Comparison of ENCODE assay signal across 15 cellular contexts in genomic region chr1:100362821-100363466, GRCh38. TPM values are rescaled to one million over a fixed set of nuclear protein-coding genes. Genes with fewer than 3 reads are reported as not detected.
DNase-seq lines count a peak whose midpoint lies in the region; ATAC-seq, FAIRE-seq and TF ChIP-seq lines count a peak whose summit lies in the region.
"Had no signal": no experiment of that assay in that cellular context is flagged by ENCODE, and none has a peak within 500 bp of the region (broad histone marks: within the 10 kb centered on the region; RNA-seq: fewer than 3 reads in every experiment).

No MANE protein-coding gene starts in this region.

- H3K4me1 Mint-ChIP-seq in activated T-cell treated with anti-CD3 and anti-CD28 coated beads, Interleukin-2, amount 50 U/mL, for 4 hours (ENCODE audit: low read depth) = peaks cover 81% of the 10 kb centered on the region
- H3K4me1 Mint-ChIP-seq in Calu3 (ENCODE audit: low read depth, unreplicated experiment) = peaks cover 5% of the 10 kb centered on the region

- H3K4me1 ChIP-seq in A673 (ENCODE audit: insufficient read depth, low read length, poor library complexity, severe bottlenecking) (peaks cover 29% of the 10 kb centered on the region), ES-I3 (ENCODE audit: insufficient read depth, low read length) (peaks cover 10% of the 10 kb centered on the region; the same call in 1 of the 2 replicates)

- no peak for ATAC-seq in HG02852 (IDR thresholded peaks at IDR 0.05; ENCODE audit: unreplicated experiment)
- ATAC-seq in activated T-cell treated with anti-CD3 and anti-CD28 coated beads, Interleukin-2, amount 50 U/mL, for 4 hours = no peak
- ATAC-seq: left lobe of liver; stimulated activated memory B cell treated with anti-CD40 and anti-IgM and Interleukin-4, amounts not matched to agents 10 μg/mL and 1 μg/mL and 100 μg/mL, for 72 hours had no signal

- H3K36me3 Mint-ChIP-seq in activated T-cell treated with anti-CD3 and anti-CD28 coated beads, Interleukin-2, amount 50 U/mL, for 4 hours (ENCODE audit: insufficient read depth) = peaks cover 20% of the 10 kb centered on the region
- no peaks in the 10 kb centered on the region for H3K36me3 Mint-ChIP-seq in Calu3 (ENCODE audit: insufficient read depth, unreplicated experiment)

- intact Hi-C loops in A673 (cut with micrococcal nuclease; ENCODE audit: unreplicated experiment) = no loop called here
- intact Hi-C loops in Calu3 (cut with micrococcal nuclease; ENCODE audit: unreplicated experiment) = no loop called here

- H3K27me3 Mint-ChIP-seq in activated T-cell treated with anti-CD3 and anti-CD28 coated beads, Interleukin-2, amount 50 U/mL, for 4 hours (ENCODE audit: low read depth) = no peaks in the 10 kb centered on the region
- H3K27me3 Mint-ChIP-seq in Calu3 (ENCODE audit: unreplicated experiment) = no peaks in the 10 kb centered on the region
- H3K27me3 Mint-ChIP-seq: activated CD4-positive, alpha-beta memory T cell treated with anti-CD3 and anti-CD28 coated beads for 36 hours; activated naive CD4-positive, alpha-beta T cell treated with anti-CD3 and anti-CD28 coated beads, Interleukin-2, amount 10 ng/mL, durations not matched to agents 7 days and 5 days; stimulated activated memory B cell treated with anti-CD40 and anti-IgM and Interleukin-4, amounts not matched to agents 10 μg/mL and 1 μg/mL and 100 μg/mL, for 72 hours had no signal

- no peak overlapping the region for H3K27ac ChIP-seq in A673 (ENCODE audit: low read depth, low read length, poor library complexity, severe bottlenecking)
- H3K27ac ChIP-seq: BLaER1 treated with 17β-estradiol and CSF1 and Interleukin-3, amounts not matched to agents 10 nM and 100 nM; epithelial cell of prostate had no signal

- no peak overlapping the region for H3K4me3 ChIP-seq in A673 (ENCODE audit: low read depth, low read length, poor library complexity, severe bottlenecking)
- H3K4me3 ChIP-seq: BLaER1 treated with 17β-estradiol and CSF1 and Interleukin-3, amounts not matched to agents 10 nM and 100 nM had no signal

- DNase-seq in A673 (ENCODE audit: low spot score) (peak; percentile 41), OCI-M2 (lab: John Stamatoyannopoulos, UW; ENCODE audit: unreplicated experiment) (peak; percentile 85), iPS DF 19.7 (ENCODE audit: low read depth, low spot score) (peak; percentile 52), GM19239 (ENCODE audit: insufficient read length, low spot score) (no peak), Calu3 (no peak)
- no peak for DNase-seq in activated T-cell treated with anti-CD3 and anti-CD28 coated beads, Interleukin-2, amount 50 U/mL, for 4 hours
- DNase-seq: activated CD4-positive, alpha-beta memory T cell treated with anti-CD3 and anti-CD28 coated beads for 36 hours; activated naive CD4-positive, alpha-beta T cell treated with anti-CD3 and anti-CD28 coated beads, Interleukin-2, amount 10 ng/mL, durations not matched to agents 7 days and 5 days; T1000 had no signal

- BruUV-seq in A673 (replicated peaks; lab: Mats Ljungman, UMichigan) (no TSS peak), Calu3 (replicated peaks; lab: Mats Ljungman, UMichigan) (no TSS peak)

- H3K36me3 ChIP-seq in A673 (ENCODE audit: insufficient read depth, low read length, poor library complexity, severe bottlenecking) = no peaks in the 10 kb centered on the region
- no peaks in the 10 kb centered on the region; the same call in 1 of the 2 replicates for H3K36me3 ChIP-seq in ES-I3 (ENCODE audit: insufficient read depth, low read length)

- TF ChIP-seq CTCF in A673 (conservative IDR thresholded peaks at IDR 0.05; ENCODE audit: low read depth, low read length) (no peak), Calu3 (IDR thresholded peaks at IDR 0.05; ENCODE audit: unreplicated experiment) (no peak)

- no peak for FAIRE-seq in GM19239 (lab: Jason Lieb, UNC)

- no peaks in the 10 kb centered on the region for H3K9me3 Mint-ChIP-seq in activated T-cell treated with anti-CD3 and anti-CD28 coated beads, Interleukin-2, amount 50 U/mL, for 4 hours
- no peaks in the 10 kb centered on the region for H3K9me3 Mint-ChIP-seq in Calu3 (ENCODE audit: low read depth, unreplicated experiment)
- H3K9me3 Mint-ChIP-seq: activated CD4-positive, alpha-beta memory T cell treated with anti-CD3 and anti-CD28 coated beads for 36 hours; activated naive CD4-positive, alpha-beta T cell treated with anti-CD3 and anti-CD28 coated beads, Interleukin-2, amount 10 ng/mL, durations not matched to agents 7 days and 5 days; stimulated activated memory B cell treated with anti-CD40 and anti-IgM and Interleukin-4, amounts not matched to agents 10 μg/mL and 1 μg/mL and 100 μg/mL, for 72 hours had no signal

- H3K27ac Mint-ChIP-seq in Calu3 (ENCODE audit: unreplicated experiment) = no peak overlapping the region
- H3K27ac Mint-ChIP-seq: activated naive CD4-positive, alpha-beta T cell treated with anti-CD3 and anti-CD28 coated beads, Interleukin-2, amount 10 ng/mL, durations not matched to agents 7 days and 5 days; stimulated activated memory B cell treated with anti-CD40 and anti-IgM and Interleukin-4, amounts not matched to agents 10 μg/mL and 1 μg/mL and 100 μg/mL, for 72 hours had no signal

- no peaks in the 10 kb centered on the region for H3K27me3 ChIP-seq in A673 (replicated peaks; ENCODE audit: insufficient read depth, low read depth, low read length, poor library complexity)
- H3K27me3 ChIP-seq: BLaER1 treated with 17β-estradiol and CSF1 and Interleukin-3, amounts not matched to agents 10 nM and 100 nM had no signal

- CTCF ChIA-PET in A673 (lab: Charles Lee) (no interaction called here), Calu3 (lab: Charles Lee) (no interaction called here)

- H3K9me3 ChIP-seq in A673 (ENCODE audit: low read depth, low read length, poor library complexity, severe bottlenecking) (no peaks in the 10 kb centered on the region), ES-I3 (ENCODE audit: control insufficient read depth, insufficient read depth, low read length) (no peaks in the 10 kb centered on the region)

- POLR2A ChIA-PET in A673 (lab: Charles Lee; ENCODE audit: low non-redundant PET) = no interaction called here

- no peak overlapping the region for H3K4me3 Mint-ChIP-seq in activated T-cell treated with anti-CD3 and anti-CD28 coated beads, Interleukin-2, amount 50 U/mL, for 4 hours
- H3K4me3 Mint-ChIP-seq in Calu3 (ENCODE audit: low read depth, unreplicated experiment) = no peak overlapping the region
- H3K4me3 Mint-ChIP-seq: activated CD4-positive, alpha-beta memory T cell treated with anti-CD3 and anti-CD28 coated beads for 36 hours; activated naive CD4-positive, alpha-beta T cell treated with anti-CD3 and anti-CD28 coated beads, Interleukin-2, amount 10 ng/mL, durations not matched to agents 7 days and 5 days; stimulated activated memory B cell treated with anti-CD40 and anti-IgM and Interleukin-4, amounts not matched to agents 10 μg/mL and 1 μg/mL and 100 μg/mL, for 72 hours had no signal

- H3K9ac ChIP-seq in ES-I3 (ENCODE audit: low read depth, low read length) = peak overlapping the region; percentile 55; the same call in 1 of the 2 replicates
- H3K9ac ChIP-seq: BLaER1 treated with 17β-estradiol and CSF1 and Interleukin-3, amounts not matched to agents 10 nM and 100 nM had no signal

RNA-seq across cellular contexts. Expression of gene CDC14A, which starts 10.6 kb away (rescaled TPM):
- total RNA-seq in A673 (2021) = 6.8 and 8.5 TPM in 2 replicates
- total RNA-seq in activated T-cell treated with anti-CD3 and anti-CD28 coated beads, Interleukin-2, amount 50 U/mL, for 4 hours = 10 to 100 TPM in 2 of 3 donors, 1 to 10 TPM in 1; 9.5 to 12.8 (median 12.5) TPM
- 6.4 and 8.5 TPM in 2 replicates for total RNA-seq in Calu3 (2022)

Comparison
In these comparisons a context has a peak if more than half of its experiments do, and no peak if none do; other contexts are left out.
1. DNase-seq: peak in A673 (single experiment), OCI-M2 (single experiment) and iPS DF 19.7 (single experiment); none in GM19239 (single experiment), activated T-cell treated with anti-CD3 and anti-CD28 coated beads, Interleukin-2, amount 50 U/mL, for 4 hours (single experiment) and Calu3 (single experiment).